ENCODE assay signal across 14 cellular contexts in genomic region chr17:79950306-79950705, GRCh38.
DNase-seq lines count a peak whose midpoint lies in the region; FAIRE-seq lines count a peak whose summit lies in the region.
"Had no signal": no experiment of that assay in that cellular context is flagged by ENCODE, and none has a peak within 500 bp of the region (broad histone marks: within the 10 kb centered on the region; RNA-seq: fewer than 3 reads in every experiment).

No MANE protein-coding gene starts in this region.

- no peak overlapping the region for H3K4ac ChIP-seq in trophoblast cell (ENCODE audit: low read depth, low read length)

- DNase-seq in GM19239 (ENCODE audit: insufficient read length, low spot score) (peak; percentile 1), SK-N-MC (ENCODE audit: low read depth, low spot score) (no peak), trophoblast cell (no peak), cerebellar cortex (ENCODE audit: low spot score) (no peak), COLO829 (ENCODE audit: low spot score) (no peak)
- no peak for DNase-seq in stimulated activated CD4-positive, alpha-beta T cell treated with anti-CD3 and anti-CD28 coated beads, Interleukin-4, amount 100 ng/mL, for 1 hour
- DNase-seq in effector memory CD4-positive, alpha-beta T cell, result no peak
- DNase-seq: activated CD4-positive, alpha-beta T cell treated with anti-CD3 and anti-CD28 coated beads for 36 hours; NCI-H187 had no signal

- H3K4me2 ChIP-seq in trophoblast cell (ENCODE audit: low read length), result peak overlapping the region; percentile 9

- H2AFZ ChIP-seq in trophoblast cell (ENCODE audit: insufficient read depth, low read length, poor library complexity), result no peak overlapping the region

- no peak overlapping the region for H2BK12ac ChIP-seq in trophoblast cell (ENCODE audit: low read length)

- H3K9me3 ChIP-seq in SK-N-MC (ENCODE audit: low read depth, low read length) (no peaks in the 10 kb centered on the region), iPS-18c (ENCODE audit: control insufficient read depth, insufficient read depth, low read length) (no peaks in the 10 kb centered on the region), trophoblast cell (ENCODE audit: insufficient read depth, low read depth, low read length) (no peaks in the 10 kb centered on the region)
- no peaks in the 10 kb centered on the region for H3K9me3 ChIP-seq in effector memory CD4-positive, alpha-beta T cell (ENCODE audit: control insufficient read depth, low read length)

- H3K14ac ChIP-seq in trophoblast cell (ENCODE audit: low read length), result peak overlapping the region; percentile 1

- H3K27me3 ChIP-seq in trophoblast cell (ENCODE audit: insufficient read depth, low read length), result no peaks in the 10 kb centered on the region
- H3K27me3 ChIP-seq in effector memory CD4-positive, alpha-beta T cell (replicated peaks; ENCODE audit: control insufficient read depth, insufficient read depth, low read length, poor library complexity, severe bottlenecking), result no peaks in the 10 kb centered on the region

- peak overlapping the region; percentile 2 for H4K8ac ChIP-seq in trophoblast cell (ENCODE audit: low read depth, low read length)

- H2BK120ac ChIP-seq in trophoblast cell (ENCODE audit: insufficient read depth, low read length, poor library complexity), result no peak overlapping the region

- no peak overlapping the region for H3K23ac ChIP-seq in trophoblast cell (ENCODE audit: low read length)

- H3K4me1 ChIP-seq in trophoblast cell (ENCODE audit: control insufficient read depth in 1 of 2, insufficient read depth in 2 of 2, low read length in 2 of 2), result peaks cover 28 to 33% of the 10 kb centered on the region in 2 experiments
- H3K4me1 ChIP-seq in effector memory CD4-positive, alpha-beta T cell (ENCODE audit: control insufficient read depth, insufficient read depth, low read length, poor library complexity, severe bottlenecking), result no peaks in the 10 kb centered on the region

- no CpG with 5 or more reads among the region's 31 CpGs for WGBS in trophoblast cell (ENCODE audit: extremely low coverage, insufficient coverage, insufficient read length)

- H4K91ac ChIP-seq in trophoblast cell (ENCODE audit: low read depth, low read length), result peak overlapping the region; percentile 20

- H3K18ac ChIP-seq in trophoblast cell (ENCODE audit: low read length), result no peak overlapping the region

- no peak for FAIRE-seq in GM19239 (lab: Jason Lieb, UNC)
- FAIRE-seq: colon, G401.6, keratinocyte had no signal

- H3K36me3 ChIP-seq in SK-N-MC (ENCODE audit: insufficient read depth, low read length) (0 out of 2 replicates have a peak, but pooled peaks cover 3% of the 10 kb centered on the region), trophoblast cell (ENCODE audit: control insufficient read depth in 1 of 2, insufficient read depth in 2 of 2, low read length in 2 of 2) (peaks cover 20 to 23% of the 10 kb centered on the region in 2 experiments)
- H3K36me3 ChIP-seq in effector memory CD4-positive, alpha-beta T cell (ENCODE audit: control insufficient read depth, insufficient read depth, low read length), result no peaks in the 10 kb centered on the region

- no peaks in the 10 kb centered on the region for H3K79me2 ChIP-seq in trophoblast cell (ENCODE audit: control insufficient read depth, insufficient read depth, low read length, poor library complexity)

- no peak overlapping the region for H4K12ac ChIP-seq in trophoblast cell (ENCODE audit: low read depth, low read length)

- H3K9ac ChIP-seq in SK-N-MC (ENCODE audit: insufficient read length) (peak overlapping the region; percentile 76), trophoblast cell (ENCODE audit: low read length) (no peak overlapping the region)

- peak overlapping the region; percentile 65 for H3K4me3 ChIP-seq in SK-N-MC
- H3K4me3 ChIP-seq in iPS-18c (ENCODE audit: insufficient read depth, low read depth, low read length), result peak overlapping the region; percentile 15
- no peak overlapping the region for H3K4me3 ChIP-seq in trophoblast cell (ENCODE audit: low read depth, low read length)
- H3K4me3 ChIP-seq in effector memory CD4-positive, alpha-beta T cell (ENCODE audit: insufficient read depth, low read depth, low read length, poor library complexity, severe bottlenecking), result no peak overlapping the region

- H2BK5ac ChIP-seq in trophoblast cell (ENCODE audit: low read depth, low read length, poor library complexity), result no peak overlapping the region

- H2AK5ac ChIP-seq in trophoblast cell (ENCODE audit: low read length), result no peak overlapping the region

- peaks cover 9% of the 10 kb centered on the region for H3K79me1 ChIP-seq in trophoblast cell (ENCODE audit: low read length)

- H3K27ac ChIP-seq in SK-N-MC (peak overlapping the region; percentile 96), trophoblast cell (ENCODE audit: low read depth, low read length) (no peak overlapping the region)
- no peak overlapping the region for H3K27ac ChIP-seq in effector memory CD4-positive, alpha-beta T cell (ENCODE audit: insufficient read depth, low read length, poor library complexity, severe bottlenecking)
- H3K27ac ChIP-seq: C4-2B had no signal

Comparison
In these comparisons a context has a peak if more than half of its experiments do, and no peak if none do; other contexts are left out.
1. H3K4me3 ChIP-seq: peak in SK-N-MC (single experiment) and iPS-18c (single experiment); none in trophoblast cell (single experiment) and effector memory CD4-positive, alpha-beta T cell (single experiment).